ENCODE assay signal across 19 cellular contexts in genomic region chr20:54340667-54341081, GRCh38.
A peak's percentile ranks its signal among the peaks of the same experiment; 100 is the strongest.
DNase-seq lines count a peak whose midpoint lies in the region; ATAC-seq and TF ChIP-seq lines count a peak whose summit lies in the region.
"Had no signal": no experiment of that assay in that cellular context is flagged by ENCODE, and none has a peak within 500 bp of the region (broad histone marks: within the 10 kb centered on the region; RNA-seq: fewer than 3 reads in every experiment).

No MANE protein-coding gene starts in this region.

- H2BK15ac ChIP-seq in mesendoderm (replicated peaks; ENCODE audit: low read depth), result no peak overlapping the region

- no peaks in the 10 kb centered on the region for H3K36me3 Mint-ChIP-seq in chondrocyte (ENCODE audit: low read depth)
- no peaks in the 10 kb centered on the region for H3K36me3 Mint-ChIP-seq in stimulated activated effector memory CD8-positive, alpha-beta T cell treated with anti-CD3 and anti-CD28 coated beads, Interleukin-12 subunit alpha, Interleukin-12 subunit beta, amount 100 ng/mL, for 72 hours
- H3K36me3 Mint-ChIP-seq in activated naive CD8-positive, alpha-beta T cell treated with anti-CD3 and anti-CD28 coated beads, Interleukin-2, amount 50 U/mL, for 24 hours (ENCODE audit: low read depth), result peaks cover 1% of the 10 kb centered on the region

- no peak overlapping the region for H3K4me2 ChIP-seq in mesendoderm (ENCODE audit: low read length)

- TF ChIP-seq CTCF in chondrocyte (IDR thresholded peaks at IDR 0.05) (no peak), upper lobe of left lung (IDR thresholded peaks at IDR 0.05) (no peak)

- H3K18ac ChIP-seq in mesendoderm (ENCODE audit: low read length), result no peak overlapping the region

- H3K79me2 ChIP-seq in mesendoderm (ENCODE audit: control insufficient read depth, insufficient read depth, low read length), result no peaks in the 10 kb centered on the region

- H3K56ac ChIP-seq in mesendoderm (ENCODE audit: low read length), result no peak overlapping the region

- H3K27me3 ChIP-seq in mesendoderm (ENCODE audit: insufficient read depth, low read length, poor library complexity), result no peaks in the 10 kb centered on the region
- no peaks in the 10 kb centered on the region for H3K27me3 ChIP-seq in upper lobe of left lung
- H3K27me3 ChIP-seq: colonic mucosa had no signal

- H4K8ac ChIP-seq in mesendoderm (ENCODE audit: low read depth, low read length), result peak overlapping the region; percentile 76

- peak overlapping the region; percentile 69 for H3K27ac Mint-ChIP-seq in chondrocyte (ENCODE audit: unreplicated experiment)
- H3K27ac Mint-ChIP-seq in stimulated activated effector memory CD8-positive, alpha-beta T cell treated with anti-CD3 and anti-CD28 coated beads, Interleukin-12 subunit alpha, Interleukin-12 subunit beta, amount 100 ng/mL, for 72 hours, result no peak overlapping the region
- no peak overlapping the region for H3K27ac Mint-ChIP-seq in activated naive CD8-positive, alpha-beta T cell treated with anti-CD3 and anti-CD28 coated beads, Interleukin-2, amount 50 U/mL, for 24 hours
- H3K27ac Mint-ChIP-seq: T-helper 17 cell had no signal

- DNase-seq in AG08396 (ENCODE audit: low spot score), result peak; percentile 22
- peak; percentile 16 for DNase-seq in NCI-H226
- DNase-seq in chondrocyte (ENCODE audit: low spot score), result no peak
- DNase-seq in mesendoderm, result no peak
- no peak for DNase-seq in stimulated activated effector memory CD8-positive, alpha-beta T cell treated with anti-CD3 and anti-CD28 coated beads, Interleukin-12 subunit alpha, Interleukin-12 subunit beta, amount 100 ng/mL, for 72 hours (ENCODE audit: low spot score in 2 of 2)
- no peak for DNase-seq in activated naive CD8-positive, alpha-beta T cell treated with anti-CD3 and anti-CD28 coated beads, Interleukin-2, amount 50 U/mL, for 24 hours
- DNase-seq in upper lobe of left lung, result no peak
- DNase-seq: activated CD4-positive, alpha-beta T cell treated with anti-CD3 and anti-CD28 coated beads, Interleukin-2, amount 50 U/mL, for 48 hours; activated effector memory CD4-positive, alpha-beta T cell treated with anti-CD3 and anti-CD28 coated beads, Interleukin-2, amount 50 U/mL, for 16 hours; C1 segment of cervical spinal cord; colonic mucosa; GF-D8; glutamatergic neuron; Karpas-422; nucleus accumbens; stimulated activated CD4-positive, alpha-beta T cell treated with anti-CD3 and anti-CD28 coated beads, Interleukin-4, amount 100 ng/mL, for 1 hour; stimulated activated naive CD4-positive, alpha-beta T cell treated with Interleukin-2 at 50 U/mL for 16 hours; T-helper 17 cell had no signal

- H2AK5ac ChIP-seq in mesendoderm (ENCODE audit: low read length), result no peak overlapping the region

- no peak overlapping the region for H3K4me3 ChIP-seq in mesendoderm (ENCODE audit: low read length)
- H3K4me3 ChIP-seq in upper lobe of left lung, result no peak overlapping the region
- H3K4me3 ChIP-seq: colonic mucosa had no signal

- WGBS in mesendoderm (ENCODE audit: extremely low coverage, insufficient coverage, low lambda C conversion rate), result no CpG with 5 or more reads among the region's 4 CpGs
- 16 to 26% methylated on average over 4 of the region's 4 CpGs for WGBS in upper lobe of left lung, 2 donors

- no peak overlapping the region for H3K9ac ChIP-seq in mesendoderm (ENCODE audit: low read length)

- no peak for TF ChIP-seq POLR2A in upper lobe of left lung (IDR thresholded peaks at IDR 0.05)

- H3K36me3 ChIP-seq in mesendoderm (ENCODE audit: control insufficient read depth, insufficient read depth, low read length) (no peaks in the 10 kb centered on the region), upper lobe of left lung (no peaks in the 10 kb centered on the region)
- H3K36me3 ChIP-seq: colonic mucosa had no signal

- no peaks in the 10 kb centered on the region for H3K79me1 ChIP-seq in mesendoderm (ENCODE audit: low read length)

- H2BK5ac ChIP-seq in mesendoderm (ENCODE audit: low read length), result no peak overlapping the region

- H3K4ac ChIP-seq in mesendoderm (ENCODE audit: low read depth, low read length), result no peak overlapping the region

- H3K4me3 Mint-ChIP-seq in chondrocyte (ENCODE audit: unreplicated experiment), result peak overlapping the region; percentile 11
- no peak overlapping the region for H3K4me3 Mint-ChIP-seq in stimulated activated effector memory CD8-positive, alpha-beta T cell treated with anti-CD3 and anti-CD28 coated beads, Interleukin-12 subunit alpha, Interleukin-12 subunit beta, amount 100 ng/mL, for 72 hours
- no peak overlapping the region for H3K4me3 Mint-ChIP-seq in activated naive CD8-positive, alpha-beta T cell treated with anti-CD3 and anti-CD28 coated beads, Interleukin-2, amount 50 U/mL, for 24 hours
- H3K4me3 Mint-ChIP-seq: T-helper 17 cell had no signal

- no peak for TF ChIP-seq EP300 in upper lobe of left lung (IDR thresholded peaks at IDR 0.05)

- no peak overlapping the region for H3K23ac ChIP-seq in mesendoderm (ENCODE audit: low read length)

- peaks cover 26% of the 10 kb centered on the region for H3K4me1 Mint-ChIP-seq in chondrocyte (ENCODE audit: low read depth)
- H3K4me1 Mint-ChIP-seq in stimulated activated effector memory CD8-positive, alpha-beta T cell treated with anti-CD3 and anti-CD28 coated beads, Interleukin-12 subunit alpha, Interleukin-12 subunit beta, amount 100 ng/mL, for 72 hours, result no peaks in the 10 kb centered on the region
- no peaks in the 10 kb centered on the region for H3K4me1 Mint-ChIP-seq in activated naive CD8-positive, alpha-beta T cell treated with anti-CD3 and anti-CD28 coated beads, Interleukin-2, amount 50 U/mL, for 24 hours
- H3K4me1 Mint-ChIP-seq: T-helper 17 cell had no signal

- H3K9me3 ChIP-seq in upper lobe of left lung, result no peaks in the 10 kb centered on the region
- H3K9me3 ChIP-seq: colonic mucosa had no signal

- ATAC-seq in HG03571 (IDR thresholded peaks at IDR 0.05; ENCODE audit: unreplicated experiment), result no peak
- no peak for ATAC-seq in stimulated activated effector memory CD8-positive, alpha-beta T cell treated with anti-CD3 and anti-CD28 coated beads, Interleukin-12 subunit alpha, Interleukin-12 subunit beta, amount 100 ng/mL, for 72 hours
- ATAC-seq in activated naive CD8-positive, alpha-beta T cell treated with anti-CD3 and anti-CD28 coated beads, Interleukin-2, amount 50 U/mL, for 24 hours, result no peak
- no peak for ATAC-seq in upper lobe of left lung (ENCODE audit: low FRiP score in 2 of 2)
- ATAC-seq: T-helper 17 cell had no signal

- H3K4me1 ChIP-seq in mesendoderm (ENCODE audit: control insufficient read depth, low read depth, low read length) (no peaks in the 10 kb centered on the region), upper lobe of left lung (peaks cover 0 to 2% (median 0%) of the 10 kb centered on the region in 4 donors)

- H3K27me3 Mint-ChIP-seq in chondrocyte (ENCODE audit: low read depth), result no peaks in the 10 kb centered on the region
- peaks cover 6% of the 10 kb centered on the region for H3K27me3 Mint-ChIP-seq in activated naive CD8-positive, alpha-beta T cell treated with anti-CD3 and anti-CD28 coated beads, Interleukin-2, amount 50 U/mL, for 24 hours

- no peak overlapping the region for H4K5ac ChIP-seq in mesendoderm (ENCODE audit: low read length)

- H2BK120ac ChIP-seq in mesendoderm (ENCODE audit: low read depth, low read length), result no peak overlapping the region

- H3K27ac ChIP-seq in mesendoderm (ENCODE audit: low read depth, low read length), result no peak overlapping the region
- H3K27ac ChIP-seq in upper lobe of left lung, result no peak overlapping the region
- H3K27ac ChIP-seq: colonic mucosa had no signal

- peaks cover 3% of the 10 kb centered on the region for H3K9me3 Mint-ChIP-seq in chondrocyte (ENCODE audit: low read depth)
- no peaks in the 10 kb centered on the region for H3K9me3 Mint-ChIP-seq in stimulated activated effector memory CD8-positive, alpha-beta T cell treated with anti-CD3 and anti-CD28 coated beads, Interleukin-12 subunit alpha, Interleukin-12 subunit beta, amount 100 ng/mL, for 72 hours
- peaks cover 10% of the 10 kb centered on the region for H3K9me3 Mint-ChIP-seq in activated naive CD8-positive, alpha-beta T cell treated with anti-CD3 and anti-CD28 coated beads, Interleukin-2, amount 50 U/mL, for 24 hours

Comparison
In these comparisons a context has a peak if more than half of its experiments do, and no peak if none do; other contexts are left out.
1. DNase-seq: peak in AG08396 (single experiment) and NCI-H226 (single experiment); none in chondrocyte (single experiment), mesendoderm (single experiment), stimulated activated effector memory CD8-positive, alpha-beta T cell treated with anti-CD3 and anti-CD28 coated beads, Interleukin-12 subunit alpha, Interleukin-12 subunit beta, amount 100 ng/mL, for 72 hours (0 of 2), activated naive CD8-positive, alpha-beta T cell treated with anti-CD3 and anti-CD28 coated beads, Interleukin-2, amount 50 U/mL, for 24 hours (single experiment) and upper lobe of left lung (0 of 2).